In genomic region chr1:28648493-28649238, GRCh38 we compare ENCODE assay signal across 1 cellular context.
A peak's percentile ranks its signal among the peaks of the same experiment; 100 is the strongest.
TF ChIP-seq lines count a peak whose summit lies in the region.

TSS of gene RNU11 (plus strand) at chr1:28648600.

TF ChIP-seq in K562, 482 proteins besides CTCF, POLR2A, EP300 and RAD21 (continued from another document and continues in another):
- TF ChIP-seq SFPQ (IDR thresholded peaks at IDR 0.05; ENCODE audit: low read depth, low read length) (peak; percentile 65), XRCC3 (IDR thresholded peaks at IDR 0.05) (no peak; the same call in 1 of the 2 replicates), PHF20 (IDR thresholded peaks at IDR 0.05; ENCODE audit: partially characterized antibody) (peak; percentile 80), ZNF212 (CRISPR knock-in tag; IDR thresholded peaks at IDR 0.05) (peak; percentile 95), C11orf30 (IDR thresholded peaks at IDR 0.05; ENCODE audit: low read depth) (no peak), HIVEP1 (CRISPR knock-in tag; IDR thresholded peaks at IDR 0.05) (peak; percentile 73), SMARCB1 (IDR thresholded peaks at IDR 0.05; ENCODE audit: insufficient read length, low read depth) (no peak), TAL1 (IDR thresholded peaks at IDR 0.05) (peak; percentile 49), ZNF778 (CRISPR knock-in tag; IDR thresholded peaks at IDR 0.05) (peak; percentile 93; the same call in 1 of the 2 replicates), PHB (CRISPR knock-in tag; IDR thresholded peaks at IDR 0.05) (peak; percentile 100), LEF1 (IDR thresholded peaks at IDR 0.05) (peak; percentile 90), ZBTB5 (IDR thresholded peaks at IDR 0.05) (no peak), ZNF253 (CRISPR knock-in tag; conservative IDR thresholded peaks at IDR 0.05) (peak; percentile 96), ZNF324 (CRISPR knock-in tag; IDR thresholded peaks at IDR 0.05) (peak; percentile 76), BACH1 (tag; IDR thresholded peaks at IDR 0.05) (peak; percentile 89), LARP7 (IDR thresholded peaks at IDR 0.05) (peak; percentile 99), ZNF184 (CRISPR knock-in tag; IDR thresholded peaks at IDR 0.05) (no peak), SMARCC2 (IDR thresholded peaks at IDR 0.05; ENCODE audit: low read depth) (peak; percentile 31; the same call in 1 of the 2 replicates), CHCHD3 (CRISPR knock-in tag; IDR thresholded peaks at IDR 0.05) (peak; percentile 100), MLX (CRISPR knock-in tag; conservative IDR thresholded peaks at IDR 0.05) (peak; percentile 98 to 99), ZNF23 (CRISPR knock-in tag; IDR thresholded peaks at IDR 0.05) (peak; percentile 88), ILK (tag; IDR thresholded peaks at IDR 0.05; ENCODE audit: borderline replicate concordance, low read depth) (peak; percentile 86), CC2D1A (IDR thresholded peaks at IDR 0.05) (peak; percentile 89), TAF15 (IDR thresholded peaks at IDR 0.05; ENCODE audit: low read depth, low read length) (0 out of 2 replicates have a peak, but pooled peaks have one; percentile 86), ZNF785 (CRISPR knock-in tag; IDR thresholded peaks at IDR 0.05) (no peak), NCOA6 (IDR thresholded peaks at IDR 0.05) (peak; percentile 80), FOXA1 (IDR thresholded peaks at IDR 0.05; ENCODE audit: borderline replicate concordance) (no peak), HMGN3 (IDR thresholded peaks at IDR 0.05; ENCODE audit: borderline replicate concordance, extremely low read depth, insufficient read length, low read depth, low read length) (no peak), CAMTA2 (CRISPR knock-in tag; conservative IDR thresholded peaks at IDR 0.05) (peak; percentile 98), ARNT (IDR thresholded peaks at IDR 0.05) (peak; percentile 99), SIN3B (IDR thresholded peaks at IDR 0.05; ENCODE audit: low read depth) (peak; percentile 35; the same call in 1 of the 2 replicates), ZKSCAN3 (CRISPR knock-in tag; IDR thresholded peaks at IDR 0.05) (no peak), NCOA1 (IDR thresholded peaks at IDR 0.05; ENCODE audit: low read depth) (peak; percentile 89), BRD4 (IDR thresholded peaks at IDR 0.05) (peak; percentile 97), DDX20 (tag; IDR thresholded peaks at IDR 0.05; ENCODE audit: low read depth) (peak; percentile 84), STAG1 (CRISPR knock-in tag; IDR thresholded peaks at IDR 0.05; ENCODE audit: borderline replicate concordance) (no peak), PKNOX1 (IDR thresholded peaks at IDR 0.05) (peak; percentile 62; the same call in 1 of the 2 replicates), ZNF398 (CRISPR knock-in tag; IDR thresholded peaks at IDR 0.05) (peak; percentile 91), ATF4 (CRISPR knock-in tag; IDR thresholded peaks at IDR 0.05) (peak; percentile 98), HNRNPK (IDR thresholded peaks at IDR 0.05; ENCODE audit: low read depth, low read length, poor library complexity, severe bottlenecking) (peak; percentile 30), CEBPZ (IDR thresholded peaks at IDR 0.05; ENCODE audit: borderline replicate concordance, low read depth, low read length) (peak; percentile 65), ARID3A (IDR thresholded peaks at IDR 0.05; ENCODE audit: borderline replicate concordance, low read depth, low read length) (peak; percentile 93), TEAD4 (IDR thresholded peaks at IDR 0.05; ENCODE audit: low read length) (peak; percentile 98), TEAD4 (CRISPR knock-in tag; IDR thresholded peaks at IDR 0.05; ENCODE audit: borderline replicate concordance) (no peak), RBM14 (IDR thresholded peaks at IDR 0.05; ENCODE audit: borderline replicate concordance, insufficient read depth, low read depth, low read length) (0 out of 2 replicates have a peak, but pooled peaks have one; percentile 55), DEAF1 (CRISPR knock-in tag; IDR thresholded peaks at IDR 0.05) (peak; percentile 95)
